ENCODE assay signal across 24 cellular contexts in the genomic region with DNA sequence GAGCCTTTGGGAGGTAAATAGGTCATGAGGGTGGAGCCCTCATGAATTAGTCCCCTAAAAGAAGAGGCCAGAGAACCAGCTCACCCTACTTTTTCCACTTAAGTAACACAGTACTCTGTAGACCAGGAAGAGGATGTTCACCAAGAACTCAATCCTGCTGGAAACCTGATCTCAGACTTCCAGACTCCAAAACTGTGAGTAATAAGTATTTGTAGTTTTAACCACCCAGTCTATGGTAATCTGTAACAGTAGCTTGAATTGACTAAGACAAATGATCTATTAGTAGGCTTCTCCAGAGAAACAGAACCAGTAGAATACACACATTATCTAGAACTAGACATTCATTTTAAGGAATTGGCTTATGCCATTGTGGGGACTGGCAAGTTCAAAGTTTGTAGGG. TPM values are rescaled to one million over a fixed set of nuclear protein-coding genes. Genes with fewer than 3 reads are reported as not detected.
DNase-seq lines count a peak whose midpoint lies in the region; TF ChIP-seq lines count a peak whose summit lies in the region.
"Had no signal": no experiment of that assay in that cellular context is flagged by ENCODE, and none has a peak within 500 bp of the region (broad histone marks: within the 10 kb centered on the region; RNA-seq: fewer than 3 reads in every experiment).

No MANE protein-coding gene starts in this region.

- TF ChIP-seq CTCF in SK-N-SH (IDR thresholded peaks at IDR 0.05): no peak
- TF ChIP-seq CTCF in fibroblast of lung (conservative IDR thresholded peaks at IDR 0.05 in 1 of 2, IDR thresholded peaks at IDR 0.05 in 1 of 2; ENCODE audit: low read depth in 1 of 2, low read length in 2 of 2): no peak

- H3K4me1 ChIP-seq in SK-N-SH (ENCODE audit: control insufficient read depth in 1 of 2, insufficient read depth in 2 of 2, low read depth in 1 of 2, low read length in 1 of 2): peaks cover 0 to 12% of the 10 kb centered on the region in 2 experiments; a peak in 1 of 4 replicates
- no peaks in the 10 kb centered on the region for H3K4me1 ChIP-seq in fibroblast of lung (ENCODE audit: control insufficient read depth, extremely low read depth, insufficient read depth, low read length)
- H3K4me1 ChIP-seq: thyroid gland had no signal

- no peak for TF ChIP-seq RAD21 in SK-N-SH (IDR thresholded peaks at IDR 0.05; ENCODE audit: low read length)

- CTCF ChIA-PET in SK-N-SH (lab: Yijun Ruan, JAX): interaction anchor here (0.8 to 1.0 kb wide), 2 partner anchors 12 to 14 kb away, joined by 3 to 6 read pairs; no protein-coding TSS in a partner anchor

- H3K4me2 ChIP-seq in SK-N-SH: no peak overlapping the region
- H3K4me2 ChIP-seq in fibroblast of lung (ENCODE audit: extremely low read depth, insufficient read depth, low read length): no peak overlapping the region

- POLR2A ChIA-PET in SK-N-SH (lab: Yijun Ruan, JAX): no interaction called here

- H3K9me3 ChIP-seq in SK-N-SH (no peaks in the 10 kb centered on the region), fibroblast of lung (ENCODE audit: control insufficient read depth, insufficient read depth, low read depth, low read length) (no peaks in the 10 kb centered on the region)
- H3K9me3 ChIP-seq: thyroid gland had no signal

- no peak for TF ChIP-seq EP300 in SK-N-SH (IDR thresholded peaks at IDR 0.05; ENCODE audit: borderline replicate concordance in 1 of 2, low read depth in 1 of 2, low read length in 1 of 2)

- peaks cover 3% of the 10 kb centered on the region for H3F3A ChIP-seq in SK-N-SH (replicated peaks; ENCODE audit: insufficient read depth)

- H3K27me3 ChIP-seq in SK-N-SH (ENCODE audit: insufficient read depth): no peaks in the 10 kb centered on the region
- H3K27me3 ChIP-seq in fibroblast of lung (ENCODE audit: control insufficient read depth, insufficient read depth, low read length): no peaks in the 10 kb centered on the region
- H3K27me3 ChIP-seq: thyroid gland had no signal

- H3K9ac ChIP-seq in SK-N-SH (no peak overlapping the region), fibroblast of lung (ENCODE audit: insufficient read depth, low read length) (no peak overlapping the region)

- H4K20me1 ChIP-seq in SK-N-SH (ENCODE audit: insufficient read depth) (no peaks in the 10 kb centered on the region), fibroblast of lung (ENCODE audit: control insufficient read depth, extremely low read depth, insufficient read depth, low read length) (no peaks in the 10 kb centered on the region)

- H3K4me3 ChIP-seq in SK-N-SH (ENCODE audit: low read depth in 2 of 2, low read length in 1 of 2): no peak overlapping the region
- no peak overlapping the region for H3K4me3 ChIP-seq in fibroblast of lung (replicated peaks in 1 of 4; ENCODE audit: control extremely low read depth in 1 of 4, insufficient read depth in 1 of 4, low read depth in 3 of 4, low read length in 4 of 4)
- H3K4me3 ChIP-seq: skin epidermis, thyroid gland had no signal

- H2AFZ ChIP-seq in SK-N-SH (ENCODE audit: low read depth): no peak overlapping the region
- no peak overlapping the region for H2AFZ ChIP-seq in fibroblast of lung (ENCODE audit: low read length)

- H3K79me2 ChIP-seq in SK-N-SH (ENCODE audit: insufficient read depth): no peaks in the 10 kb centered on the region
- no peaks in the 10 kb centered on the region for H3K79me2 ChIP-seq in fibroblast of lung (ENCODE audit: control insufficient read depth, insufficient read depth, low read length)

- no peak overlapping the region for H3K27ac ChIP-seq in SK-N-SH (ENCODE audit: low read depth in 2 of 2, low read length in 1 of 2)
- H3K27ac ChIP-seq in fibroblast of lung (ENCODE audit: insufficient read depth, low read length): no peak overlapping the region
- H3K27ac ChIP-seq: skin epidermis, thyroid gland had no signal

- H3K36me3 ChIP-seq in SK-N-SH (replicated peaks in 1 of 2; ENCODE audit: control insufficient read depth in 1 of 2, insufficient read depth in 2 of 2, low read length in 1 of 2) (no peaks in the 10 kb centered on the region), fibroblast of lung (ENCODE audit: control insufficient read depth, insufficient read depth, low read length) (no peaks in the 10 kb centered on the region)
- H3K36me3 ChIP-seq: thyroid gland had no signal

- DNase-seq in EL (peak; percentile 14), SK-N-SH (no peak), fibroblast of lung (ENCODE audit: low read depth in 2 of 2) (peak; percentile 22 to 75), non-pigmented ciliary epithelial cell (ENCODE audit: low read depth) (peak; percentile 15), iPS-NIHi11 (ENCODE audit: low spot score) (no peak), cerebellum (ENCODE audit: low spot score) (no peak), NCI-H1436 (lab: John Stamatoyannopoulos, UW) (no peak)
- no peak for DNase-seq in stimulated activated CD4-positive, alpha-beta T cell treated with anti-CD3 and anti-CD28 coated beads, Interleukin-2, amount 100 ng/mL, for 24 hours
- DNase-seq: activated CD4-positive, CD25-positive, alpha-beta regulatory T cell treated with anti-CD3 and anti-CD28 coated beads, Interleukin-2, amount 50 U/mL, for 72 hours; activated CD8-positive, alpha-beta memory T cell treated with anti-CD3 and anti-CD28 coated beads for 24 hours; activated naive CD4-positive, alpha-beta T cell treated with anti-CD3 and anti-CD28 coated beads, Interleukin-2, amount 50 U/mL, for 16 hours; activated T-cell treated with anti-CD3 and anti-CD28 coated beads, Interleukin-2, amount 50 U/mL, for 72 hours; CD4-positive, alpha-beta memory T cell; cortex of kidney; DMS153; H7; left ventricle myocardium superior; NCI-H146; NCI-H2171 treated with DMSO at 0.1 percent for 48 hours; NCI-H69; stimulated activated naive CD4-positive, alpha-beta T cell treated with Interleukin-2 at 50 U/mL for 16 hours; SW 1271; thyroid gland had no signal

- no peaks in the 10 kb centered on the region for H3K9me2 ChIP-seq in SK-N-SH

TF ChIP-seq in SK-N-SH, 30 proteins besides CTCF, POLR2A, EP300 and RAD21:
- no peak for TF ChIP-seq CHD2 (IDR thresholded peaks at IDR 0.05; ENCODE audit: low read length, partially characterized antibody)
- TF ChIP-seq, protein P1, sequence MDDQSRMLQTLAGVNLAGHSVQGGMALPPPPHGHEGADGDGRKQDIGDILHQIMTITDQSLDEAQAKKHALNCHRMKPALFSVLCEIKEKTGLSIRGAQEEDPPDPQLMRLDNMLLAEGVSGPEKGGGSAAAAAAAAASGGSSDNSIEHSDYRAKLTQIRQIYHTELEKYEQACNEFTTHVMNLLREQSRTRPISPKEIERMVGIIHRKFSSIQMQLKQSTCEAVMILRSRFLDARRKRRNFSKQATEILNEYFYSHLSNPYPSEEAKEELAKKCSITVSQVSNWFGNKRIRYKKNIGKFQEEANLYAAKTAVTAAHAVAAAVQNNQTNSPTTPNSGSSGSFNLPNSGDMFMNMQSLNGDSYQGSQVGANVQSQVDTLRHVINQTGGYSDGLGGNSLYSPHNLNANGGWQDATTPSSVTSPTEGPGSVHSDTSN (IDR thresholded peaks at IDR 0.05): 0 out of 2 replicates have a peak, but pooled peaks have one; percentile 13
- TF ChIP-seq POLR2AphosphoS5 (IDR thresholded peaks at IDR 0.05; ENCODE audit: low read depth, low read length): no peak

RNA-seq across cellular contexts. Expression of a gene that starts 51.5 kb away (rescaled TPM):
- polyA plus RNA-seq in SK-N-SH (2012; rRNA removed) (15.8 and 22.4 TPM in 2 replicates), fibroblast of lung (23.9 and 34.3 TPM in 2 replicates)
- 21.3 and 22.1 TPM in 2 replicates for polyA plus RNA-seq in SK-N-SH (2012; cell fraction: cytosol; rRNA removed)
- 11.9 and 25.6 TPM in 2 replicates for polyA plus RNA-seq in SK-N-SH (2012; cell fraction: nucleus; rRNA removed)
- total RNA-seq in fibroblast of lung (33.1 and 50.4 TPM in 2 replicates), cerebellum (37.8 TPM)
- polyA plus RNA-seq in fibroblast of lung (2012): 17.2 and 21.1 TPM in 2 replicates
- 5.8 and 6.6 TPM in 2 replicates for polyA minus RNA-seq in fibroblast of lung (ENCODE audit: low replicate concordance)

RNA-seq across cellular contexts. Expression of a gene that starts 51.9 kb away (rescaled TPM):
- 60.4 and 71.9 TPM in 2 replicates for polyA plus RNA-seq in SK-N-SH (2012; rRNA removed)
- polyA plus RNA-seq in SK-N-SH (2012; cell fraction: cytosol; rRNA removed): 94.5 and 115 TPM in 2 replicates
- polyA plus RNA-seq in SK-N-SH (2012; cell fraction: nucleus; rRNA removed): 43.2 and 51.1 TPM in 2 replicates
- 39.3 and 43.3 TPM in 2 replicates for total RNA-seq in fibroblast of lung
- polyA plus RNA-seq in fibroblast of lung: 88.8 and 95.5 TPM in 2 replicates
- polyA plus RNA-seq in fibroblast of lung (2012): 59.9 and 72.9 TPM in 2 replicates
- 30.0 and 40.3 TPM in 2 replicates for polyA minus RNA-seq in fibroblast of lung (ENCODE audit: low replicate concordance)
- 65.6 TPM for total RNA-seq in cerebellum

Comparison
In these comparisons a context has a peak if more than half of its experiments do, and no peak if none do; other contexts are left out.
1. DNase-seq: peak in EL (single experiment), fibroblast of lung (2 of 2) and non-pigmented ciliary epithelial cell (single experiment); none in SK-N-SH (single experiment), iPS-NIHi11 (single experiment), stimulated activated CD4-positive, alpha-beta T cell treated with anti-CD3 and anti-CD28 coated beads, Interleukin-2, amount 100 ng/mL, for 24 hours (0 of 2), cerebellum (single experiment) and NCI-H1436 (single experiment).